In genomic region chr1:169106095-169106920, GRCh38 we compare ENCODE assay signal across 8 cellular contexts. TPM values are rescaled to one million over a fixed set of nuclear protein-coding genes. Genes with fewer than 3 reads are reported as not detected.
DNase-seq lines count a peak whose midpoint lies in the region; ATAC-seq and TF ChIP-seq lines count a peak whose summit lies in the region.

Gene ATP1B1 (plus strand): TSS chr1:169106690. CDS start chr1:169106830, 140 bp downstream.

- ATAC-seq in GM19351 (IDR thresholded peaks at IDR 0.05; ENCODE audit: unreplicated experiment) (peak; percentile 89), HG03469 (IDR thresholded peaks at IDR 0.05; ENCODE audit: unreplicated experiment) (peak; percentile 83), right lobe of liver (peak; percentile 71 to 87 (median 76))

- H3K27ac ChIP-seq in right lobe of liver, result peak within 1 kb of the TSS; percentile 83 to 99 (median 97)

- H3K27me3 ChIP-seq in right lobe of liver, result no peaks in the 10 kb centered on the region

- peak within 1 kb of the TSS; percentile 60 to 86 (median 86) for H3K4me3 ChIP-seq in right lobe of liver

- WGBS in right lobe of liver (ENCODE audit: insufficient coverage, low coverage, low lambda C conversion rate, missing lambda C conversion rate), result 0% methylated on average over 9 of the region's 100 CpGs

- peaks cover 0 to 2% (median under 1%) of the 10 kb centered on the region in 4 donors for H3K36me3 ChIP-seq in right lobe of liver

- TF ChIP-seq POLR2A in right lobe of liver (IDR thresholded peaks at IDR 0.05), result peak; percentile 99

- intact Hi-C loops in right lobe of liver (cut with DNase I), result no loop called here

- peak; percentile 49 to 68 (median 58) for TF ChIP-seq CTCF in right lobe of liver (IDR thresholded peaks at IDR 0.05)

- peaks cover 0 to 20% (median 9%) of the 10 kb centered on the region in 4 donors for H3K4me1 ChIP-seq in right lobe of liver

- DNase-seq in CD1c-positive myeloid dendritic cell (ENCODE audit: extremely low spot score), result peak; percentile 93
- DNase-seq in NCI-H526 treated with DMSO at 0.1 percent for 48 hours (lab: John Stamatoyannopoulos, UW), result peak; percentile 98
- peak; percentile 65 to 69 for DNase-seq in activated CD4-positive, alpha-beta T cell treated with anti-CD3 and anti-CD28 coated beads, Interleukin-2, amount 50 U/mL, for 4 hours
- peak; percentile 36 to 88 for DNase-seq in dermis microvascular lymphatic vessel endothelial cell (ENCODE audit: low read depth in 2 of 2)
- peak; percentile 93 to 95 (median 94) for DNase-seq in right lobe of liver
- DNase-seq in stimulated activated CD4-positive, alpha-beta T cell treated with anti-CD3 and anti-CD28 coated beads, Interleukin-4, amount 100 ng/mL, for 4 hours, result peak; percentile 71 to 83

- H3K9me3 ChIP-seq in right lobe of liver, result no peaks in the 10 kb centered on the region

RNA-seq across cellular contexts. Expression of gene ATP1B1, which starts in this region (rescaled TPM):
- 5.3 and 7.7 TPM in 2 replicates for total RNA-seq in dermis microvascular lymphatic vessel endothelial cell
- 10 to 100 TPM; 69.6 to 99.5 (median 78.5) TPM for total RNA-seq in right lobe of liver

Comparison
In these comparisons a context has a peak if more than half of its experiments do, and no peak if none do; other contexts are left out.
1. Peak in every context shown above with its lines: DNase-seq, ATAC-seq, H3K4me3 ChIP-seq and H3K27ac ChIP-seq.